ENCODE assay signal across 8 cellular contexts in genomic region chr9:128094950-128095544, GRCh38. TPM values are rescaled to one million over a fixed set of nuclear protein-coding genes. Genes with fewer than 3 reads are reported as not detected.
DNase-seq lines count a peak whose midpoint lies in the region; ATAC-seq and TF ChIP-seq lines count a peak whose summit lies in the region.

No MANE protein-coding gene starts in this region.

- H3K4me3 ChIP-seq in DND-41 (ENCODE audit: low read depth in 1 of 2, low read length in 2 of 2) = no peak overlapping the region
- H3K4me3 ChIP-seq in WI38 (ENCODE audit: low read depth, low read length) = peak overlapping the region; percentile 21; the same call in 1 of the 2 replicates
- H3K4me3 ChIP-seq in fibroblast of pulmonary artery (replicated peaks; ENCODE audit: low read depth, low read length) = peak overlapping the region; percentile 4
- no peak overlapping the region for H3K4me3 ChIP-seq in skeletal muscle satellite cell (ENCODE audit: low read length)

- TF ChIP-seq CTCF in DND-41 (IDR thresholded peaks at IDR 0.05; ENCODE audit: borderline replicate concordance, extremely low read depth, low read length, poor library complexity, severe bottlenecking) (no peak), WI38 (IDR thresholded peaks at IDR 0.05; ENCODE audit: low read depth, low read length) (no peak), fibroblast of pulmonary artery (IDR thresholded peaks at IDR 0.05; ENCODE audit: low read length, missing control alignments) (no peak), GM10266 (IDR thresholded peaks at IDR 0.05; ENCODE audit: control insufficient read depth, insufficient read depth, low read depth, missing control alignments) (no peak)

- peaks cover 16% of the 10 kb centered on the region for H4K20me1 ChIP-seq in DND-41 (ENCODE audit: insufficient read depth, low read length)

- H3K27me3 ChIP-seq in DND-41 (ENCODE audit: insufficient read depth, low read length, poor library complexity) = no peaks in the 10 kb centered on the region
- H3K27me3 ChIP-seq in skeletal muscle satellite cell (ENCODE audit: control insufficient read depth, insufficient read depth, low read length) = no peaks in the 10 kb centered on the region

- H3K36me3 ChIP-seq in DND-41 (ENCODE audit: insufficient read depth, low read length) (peaks cover 18% of the 10 kb centered on the region), skeletal muscle satellite cell (ENCODE audit: insufficient read depth, low read length) (no peaks in the 10 kb centered on the region)

- ATAC-seq in DND-41 (ENCODE audit: insufficient read depth, low read depth) = no peak

- H3K4me2 ChIP-seq in DND-41 (ENCODE audit: insufficient read depth, low read length) = peak overlapping the region; percentile 54
- H3K4me2 ChIP-seq in skeletal muscle satellite cell (ENCODE audit: low read length) = peak overlapping the region; percentile 53

- DNase-seq in DND-41 (no peak), fibroblast of pulmonary artery (ENCODE audit: low read depth) (no peak), SHP77 treated with DMSO at 0.1 percent for 48 hours (lab: John Stamatoyannopoulos, UW) (no peak), Kasumi-1 (lab: John Stamatoyannopoulos, UW) (no peak), GM10266 (ENCODE audit: extremely low spot score) (no peak)
- DNase-seq in activated effector memory CD4-positive, alpha-beta T cell treated with Interleukin-2 at 50 U/mL for 16 hours = no peak

- peak overlapping the region; percentile 85 for H3K27ac ChIP-seq in DND-41 (ENCODE audit: low read length)

- peaks cover 90% of the 10 kb centered on the region for H3K79me2 ChIP-seq in DND-41 (ENCODE audit: insufficient read depth, low read length)

- H3K4me1 ChIP-seq in DND-41 (ENCODE audit: insufficient read depth, low read length) (peaks cover 69% of the 10 kb centered on the region), skeletal muscle satellite cell (ENCODE audit: control insufficient read depth, insufficient read depth, low read length) (peaks cover 73% of the 10 kb centered on the region)

- no peak overlapping the region for H2AFZ ChIP-seq in DND-41 (ENCODE audit: low read depth, low read length)

- H3K9ac ChIP-seq in DND-41 (ENCODE audit: low read depth, low read length) (peak overlapping the region; percentile 33), skeletal muscle satellite cell (ENCODE audit: low read depth, low read length) (peak overlapping the region; percentile 24)

- H3K9me3 ChIP-seq in DND-41 (ENCODE audit: insufficient read depth, low read length, severe bottlenecking) (no peaks in the 10 kb centered on the region), skeletal muscle satellite cell (replicated peaks; ENCODE audit: low read length) (no peaks in the 10 kb centered on the region)

RNA-seq across cellular contexts. Expression of gene SLC25A25, which starts 27.0 kb away (rescaled TPM):
- total RNA-seq in skeletal muscle satellite cell (2012; rRNA removed) = 13.9 and 14.4 TPM in 2 replicates

RNA-seq across cellular contexts. Expression of gene NAIF1, which starts 27.9 kb away (rescaled TPM):
- 5.1 and 9.0 TPM in 2 replicates for total RNA-seq in skeletal muscle satellite cell (2012; rRNA removed)

RNA-seq across cellular contexts. Expression of gene PTGES2, which starts 32.5 kb away (rescaled TPM):
- 85.9 and 97.0 TPM in 2 replicates for total RNA-seq in skeletal muscle satellite cell (2012; rRNA removed)

RNA-seq across cellular contexts. Expression of gene LCN2, which starts 54.2 kb away (rescaled TPM):
- not detected in 2 replicates for total RNA-seq in skeletal muscle satellite cell (2012; rRNA removed)

Comparison
In these comparisons a context has a peak if more than half of its experiments do, and no peak if none do; other contexts are left out.
1. H3K4me3 ChIP-seq: peak in WI38 (single experiment) and fibroblast of pulmonary artery (single experiment); none in DND-41 (0 of 2) and skeletal muscle satellite cell (single experiment).